ENCODE assay signal across 26 cellular contexts in genomic region chr14:93838253-93838652, GRCh38. TPM values are rescaled to one million over a fixed set of nuclear protein-coding genes. Genes with fewer than 3 reads are reported as not detected.
"Had no signal": no experiment of that assay in that cellular context is flagged by ENCODE, and none has a peak within 500 bp of the region (broad histone marks: within the 10 kb centered on the region; RNA-seq: fewer than 3 reads in every experiment).

No MANE protein-coding gene starts in this region.

- H3K4me3 ChIP-seq: left lung, lower lobe of right lung, ovary, right atrium auricular region, right lobe of liver, smooth muscle cell, tibial nerve, uterus had no signal

- H3K9me3 ChIP-seq: left lung, lower lobe of right lung, right atrium auricular region, right lobe of liver, tibial nerve, uterus had no signal

- H3K4me2 ChIP-seq: smooth muscle cell had no signal

- ATAC-seq: left colon; left lung; lower lobe of right lung; naive thymus-derived CD8-positive, alpha-beta T cell; right lobe of liver; stimulated activated memory B cell treated with anti-CD40 and anti-IgM and Interleukin-4, amounts not matched to agents 10 μg/mL and 1 μg/mL and 100 μg/mL, for 72 hours; stimulated activated naive CD8-positive, alpha-beta T cell treated with anti-CD3 and anti-CD28 coated beads, Interleukin-15, amount 100 ng/mL, for 72 hours had no signal

- DNase-seq: hypothalamus; immature natural killer cell; kidney; left colon; left lung; lower lobe of right lung; mammary epithelial cell; mesenchymal stem cell; naive thymus-derived CD8-positive, alpha-beta T cell; nucleus accumbens; ovary; right lobe of liver; stimulated activated CD4-positive, alpha-beta T cell treated with anti-CD3 and anti-CD28 coated beads, Interleukin-1b, Interleukin-23, amount 100 ng/mL, for 48 hours; stimulated activated CD4-positive, alpha-beta T cell treated with anti-CD3 and anti-CD28 coated beads, Interleukin-2, amount 100 ng/mL, for 48 hours; stimulated activated CD4-positive, alpha-beta T cell treated with anti-CD3 and anti-CD28 coated beads, Interleukin-4, amount 100 ng/mL, for 4 hours; stimulated activated CD8-positive, alpha-beta memory T cell treated with anti-CD3 and anti-CD28 coated beads, Interleukin-4, amount 100 ng/mL, for 48 hours; stimulated activated naive CD4-positive, alpha-beta T cell treated with Interleukin-2 at 50 U/mL for 16 hours; stimulated activated naive CD8-positive, alpha-beta T cell treated with anti-CD3 and anti-CD28 coated beads, Interleukin-15, amount 100 ng/mL, for 72 hours; substantia nigra; uterus had no signal

- H3K36me3 ChIP-seq: left lung, lower lobe of right lung, ovary, right atrium auricular region, right lobe of liver, tibial nerve, uterus had no signal

- H3K27ac ChIP-seq: left lung, lower lobe of right lung, ovary, right atrium auricular region, right lobe of liver, tibial nerve, uterus had no signal

- H3K27me3 ChIP-seq: ovary, right atrium auricular region, right lobe of liver, tibial nerve, uterus had no signal

- H3K4me1 ChIP-seq: left lung, lower lobe of right lung, right atrium auricular region, right lobe of liver, tibial nerve, uterus had no signal

RNA-seq across cellular contexts. Expression of gene PRIMA1, which starts 50.0 kb away (rescaled TPM):
- total RNA-seq: naive thymus-derived CD8-positive, alpha-beta T cell; pulmonary artery endothelial cell; renal cortical epithelial cell; smooth muscle cell had no signal
